ENCODE assay signal across 8 cellular contexts in the genomic region with DNA sequence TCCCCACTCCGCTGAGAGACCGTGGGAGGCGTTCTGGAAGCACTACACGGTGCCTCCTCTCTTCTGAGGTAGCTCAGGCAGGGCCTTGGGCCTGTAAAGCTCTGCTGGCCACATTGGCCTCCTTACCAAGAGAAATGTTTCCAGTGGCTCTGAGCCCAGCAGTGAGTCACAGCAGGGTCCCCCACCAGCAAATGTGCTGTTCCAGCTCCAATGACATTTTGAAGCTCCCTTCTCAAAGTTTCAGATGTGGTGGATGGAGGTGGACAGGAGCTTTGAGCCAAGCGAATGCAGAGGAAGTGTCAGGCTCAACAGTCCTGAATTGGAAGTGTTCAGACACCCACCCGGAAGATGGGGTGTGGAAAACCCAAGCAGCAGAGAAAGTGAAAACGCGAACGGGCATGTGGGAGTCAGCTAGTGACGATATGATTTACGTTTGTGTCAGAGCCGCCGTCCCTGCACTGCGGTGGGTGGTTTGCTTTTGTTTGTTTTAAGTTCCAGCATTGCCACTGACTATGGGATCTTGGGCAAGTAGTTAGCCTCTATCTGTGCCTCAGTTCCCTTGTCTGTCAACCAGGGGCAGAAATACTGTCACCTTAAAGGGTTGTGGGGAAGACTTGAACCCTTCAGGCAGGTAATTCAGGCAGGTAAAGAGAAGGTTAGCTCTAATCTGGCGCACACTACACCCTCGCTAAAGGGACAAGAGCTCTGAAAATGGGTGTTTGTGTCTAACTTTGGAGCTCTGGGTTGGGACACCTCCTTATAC. TPM values are rescaled to one million over a fixed set of nuclear protein-coding genes. Genes with fewer than 3 reads are reported as not detected.
DNase-seq lines count a peak whose midpoint lies in the region; ATAC-seq lines count a peak whose summit lies in the region.

No MANE protein-coding gene starts in this region.

- H3K4me2 ChIP-seq in Karpas-422 (ENCODE audit: low read depth, low read length, poor library complexity, severe bottlenecking), result peak overlapping the region; percentile 9

- intact Hi-C loops in naive thymus-derived CD4-positive, alpha-beta T cell (cut with micrococcal nuclease), result loop anchor here in 1 of 2 donors (2.0 to 10.0 kb wide), 2 partner anchors 39 to 505 kb away; partner anchors contain the start of gene C5orf15
- intact Hi-C loops in aorta (cut with DNase I), result no loop called here

- no peaks in the 10 kb centered on the region for H4K20me1 ChIP-seq in Karpas-422 (ENCODE audit: insufficient read depth, low read depth, low read length)

- H3K9me3 ChIP-seq in Karpas-422 (ENCODE audit: low read length), result no peaks in the 10 kb centered on the region
- H3K9me3 ChIP-seq in naive thymus-derived CD4-positive, alpha-beta T cell (ENCODE audit: control insufficient read depth in 2 of 3, low read length in 3 of 3), result no peaks in the 10 kb centered on the region
- no peaks in the 10 kb centered on the region for H3K9me3 ChIP-seq in aorta (ENCODE audit: control insufficient read depth, low read length)

- CTCF ChIA-PET in naive thymus-derived CD4-positive, alpha-beta T cell (lab: Charles Lee), result interaction anchor here (0.6 to 1.4 kb wide), 2 partner anchors 14 to 833 kb away, joined by 3 read pairs; no protein-coding TSS in a partner anchor

- DNase-seq in Karpas-422, result no peak
- peak; percentile 31 for DNase-seq in activated effector memory CD4-positive, alpha-beta T cell treated with Interleukin-2 at 50 U/mL for 16 hours
- DNase-seq in naive thymus-derived CD4-positive, alpha-beta T cell, result peak in 8 of 9 donors; percentile 29 to 75 (median 59)
- DNase-seq in aorta, result peak; percentile 85 to 91
- DNase-seq in retina, result no peak

- H3K4me3 ChIP-seq in Karpas-422 (ENCODE audit: low read length) (no peak overlapping the region), aorta (ENCODE audit: low read length in 2 of 2) (no peak overlapping the region)
- H3K4me3 ChIP-seq in naive thymus-derived CD4-positive, alpha-beta T cell (ENCODE audit: low read length), result peak overlapping the region; percentile 51

- peak overlapping the region; percentile 86 to 97 (median 91) for H3K27ac Mint-ChIP-seq in naive thymus-derived CD4-positive, alpha-beta T cell

- H3K36me3 ChIP-seq in Karpas-422 (ENCODE audit: insufficient read depth, low read length) (no peaks in the 10 kb centered on the region), aorta (ENCODE audit: control insufficient read depth in 1 of 2, insufficient read depth in 2 of 2, low read length in 1 of 2) (no peaks in the 10 kb centered on the region)
- no peaks in the 10 kb centered on the region for H3K36me3 ChIP-seq in naive thymus-derived CD4-positive, alpha-beta T cell (ENCODE audit: control insufficient read depth in 2 of 3, insufficient read depth in 3 of 3, low read length in 3 of 3)

- POLR2A ChIA-PET in naive thymus-derived CD4-positive, alpha-beta T cell (lab: Charles Lee), result interaction anchor here (0.6 to 0.8 kb wide), 2 partner anchors 30 to 75 kb away, joined by 3 read pairs; partner anchors contain the start of gene VDAC1

- peaks cover 68% of the 10 kb centered on the region for H3K4me1 ChIP-seq in Karpas-422 (ENCODE audit: low read length)
- H3K4me1 ChIP-seq in naive thymus-derived CD4-positive, alpha-beta T cell (ENCODE audit: control insufficient read depth in 2 of 2, insufficient read depth in 2 of 2, low read length in 2 of 2), result peaks cover 4 to 8% of the 10 kb centered on the region in 2 donors
- H3K4me1 ChIP-seq in aorta (ENCODE audit: control insufficient read depth in 1 of 2, insufficient read depth in 2 of 2, low read length in 2 of 2), result no peaks in the 10 kb centered on the region

- H3K27ac ChIP-seq in Karpas-422 (ENCODE audit: low read length) (peak overlapping the region; percentile 11; the same call in 1 of the 2 replicates), aorta (ENCODE audit: low read depth in 1 of 2, low read length in 2 of 2) (peak overlapping the region in 1 of 2 donors; percentile 38)
- H3K27ac ChIP-seq in naive thymus-derived CD4-positive, alpha-beta T cell (ENCODE audit: low read depth, low read length), result peak overlapping the region; percentile 69

- H3K9me2 ChIP-seq in Karpas-422 (replicated peaks; ENCODE audit: insufficient read depth, low read length), result no peaks in the 10 kb centered on the region

- no peaks in the 10 kb centered on the region for H3K36me3 Mint-ChIP-seq in naive thymus-derived CD4-positive, alpha-beta T cell

- no peaks in the 10 kb centered on the region for H3K79me2 ChIP-seq in Karpas-422 (ENCODE audit: low read length)

- H3K27me3 ChIP-seq in Karpas-422 (ENCODE audit: low read length) (no peaks in the 10 kb centered on the region), aorta (ENCODE audit: control insufficient read depth in 1 of 2, insufficient read depth in 2 of 2, low read length in 1 of 2) (no peaks in the 10 kb centered on the region)
- H3K27me3 ChIP-seq in naive thymus-derived CD4-positive, alpha-beta T cell (ENCODE audit: control insufficient read depth in 2 of 2, insufficient read depth in 2 of 2, low read length in 2 of 2), result no peaks in the 10 kb centered on the region

- peak overlapping the region; percentile 25; the same call in 1 of the 2 replicates for H3K9ac ChIP-seq in Karpas-422 (ENCODE audit: low read length)

- H3K9me3 Mint-ChIP-seq in naive thymus-derived CD4-positive, alpha-beta T cell, result no peaks in the 10 kb centered on the region

- H2AFZ ChIP-seq in Karpas-422 (ENCODE audit: low read length), result peak overlapping the region; percentile 51; the same call in 1 of the 2 replicates

- WGBS in aorta, 2 donors, result 12 to 17% methylated on average over 16 of the region's 16 CpGs

- H3K4me3 Mint-ChIP-seq in naive thymus-derived CD4-positive, alpha-beta T cell, result peak overlapping the region; percentile 73 to 91 (median 84)

- peak; percentile 41 for ATAC-seq in GM19025 (IDR thresholded peaks at IDR 0.05; ENCODE audit: low read depth, unreplicated experiment)
- ATAC-seq in naive thymus-derived CD4-positive, alpha-beta T cell, result peak; percentile 74
- ATAC-seq in aorta (ENCODE audit: low FRiP score), result peak; percentile 81
- ATAC-seq in GM21528 (IDR thresholded peaks at IDR 0.05; ENCODE audit: low FRiP score, unreplicated experiment), result no peak
- no peak for ATAC-seq in GM21390 (IDR thresholded peaks at IDR 0.05; ENCODE audit: unreplicated experiment)

- peaks cover 0 to 4% (median 0%) of the 10 kb centered on the region in 5 donors for H3K27me3 Mint-ChIP-seq in naive thymus-derived CD4-positive, alpha-beta T cell

- H3K4me1 Mint-ChIP-seq in naive thymus-derived CD4-positive, alpha-beta T cell, result peaks cover 8 to 32% (median 19%) of the 10 kb centered on the region in 7 donors

RNA-seq across cellular contexts. Expression of gene C5orf15, which starts 38.2 kb away (rescaled TPM):
- total RNA-seq in Karpas-422 (2014; rRNA removed; shearing (Covaris generic); ENCODE audit: low replicate concordance), result 20.5 and 57.4 TPM in 2 replicates
- 10 to 100 TPM; 11.1 to 33.6 (median 17.9) TPM for total RNA-seq in naive thymus-derived CD4-positive, alpha-beta T cell
- 10 to 100 TPM; 16.2 to 18.2 TPM for polyA plus RNA-seq in naive thymus-derived CD4-positive, alpha-beta T cell
- 10 to 100 TPM; 32.3 to 34.4 TPM for total RNA-seq in aorta
- polyA plus RNA-seq in aorta, result 10 to 100 TPM; 18.7 to 30.6 TPM

Comparison
In these comparisons a context has a peak if more than half of its experiments do, and no peak if none do; other contexts are left out.
1. ATAC-seq: peak in GM19025 (single experiment), naive thymus-derived CD4-positive, alpha-beta T cell (single experiment) and aorta (single experiment); none in GM21528 (single experiment) and GM21390 (single experiment).
2. DNase-seq: peak in activated effector memory CD4-positive, alpha-beta T cell treated with Interleukin-2 at 50 U/mL for 16 hours (single experiment), naive thymus-derived CD4-positive, alpha-beta T cell (8 of 9) and aorta (2 of 2); none in Karpas-422 (single experiment) and retina (single experiment).